Comparison of ENCODE assay signal across 8 cellular contexts in the genomic region with DNA sequence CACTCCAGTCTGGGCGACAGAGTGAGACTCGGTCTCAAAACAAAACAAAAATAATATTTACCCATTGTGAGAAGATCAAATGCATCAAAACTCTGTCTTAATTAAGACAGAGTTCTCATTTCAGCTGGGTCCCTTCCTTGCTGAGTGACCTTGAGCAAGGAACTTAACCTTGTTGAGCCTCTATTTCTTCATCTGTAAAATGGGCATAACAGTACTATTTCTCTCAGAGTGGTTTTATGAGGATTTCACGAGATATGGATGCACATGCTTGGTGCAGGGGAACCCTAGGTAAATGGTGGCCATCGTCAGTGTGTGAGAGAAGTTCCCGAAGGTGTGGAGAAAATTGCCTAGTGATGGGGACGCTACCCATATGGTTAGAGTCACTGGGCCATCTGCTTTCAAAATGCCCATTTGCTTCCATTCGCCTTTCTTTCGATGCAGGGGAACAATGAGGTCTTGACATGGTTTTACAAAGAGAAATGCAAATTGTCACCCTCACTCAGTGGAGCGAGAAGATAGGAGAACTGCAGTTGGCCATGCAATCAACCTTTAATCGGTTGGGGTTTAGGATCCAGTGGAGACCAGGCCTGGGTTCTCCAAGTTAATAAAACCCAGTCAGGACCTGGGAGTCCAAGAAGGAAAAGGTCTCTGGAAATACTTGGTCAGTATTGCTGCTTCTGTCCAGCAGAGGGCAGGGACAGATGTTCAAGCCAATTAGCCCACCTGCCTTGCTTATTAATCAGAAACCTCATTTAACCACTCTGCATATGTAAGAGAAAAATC. TPM values are rescaled to one million over a fixed set of nuclear protein-coding genes. Genes with fewer than 3 reads are reported as not detected.
DNase-seq lines count a peak whose midpoint lies in the region; ATAC-seq and TF ChIP-seq lines count a peak whose summit lies in the region.

No MANE protein-coding gene starts in this region.

- H3K27ac ChIP-seq in SU-DHL-6 (ENCODE audit: low read depth, low read length) (no peak overlapping the region), right atrium auricular region (no peak overlapping the region)

- H3K27me3 Mint-ChIP-seq in type B pancreatic cell = peaks cover 11% of the 10 kb centered on the region
- no peaks in the 10 kb centered on the region for H3K27me3 Mint-ChIP-seq in natural killer cell (ENCODE audit: low read depth in 2 of 2)

- no peak for TF ChIP-seq POLR2A in lower leg skin (IDR thresholded peaks at IDR 0.05)

- no peaks in the 10 kb centered on the region for H3F3A ChIP-seq in SU-DHL-6 (ENCODE audit: insufficient read depth)

- H3K4me1 Mint-ChIP-seq in type B pancreatic cell (ENCODE audit: unreplicated experiment) (no peaks in the 10 kb centered on the region), natural killer cell (no peaks in the 10 kb centered on the region)

- H3K9me3 Mint-ChIP-seq in type B pancreatic cell (no peaks in the 10 kb centered on the region), natural killer cell (no peaks in the 10 kb centered on the region)

- H3K27me3 ChIP-seq in SU-DHL-6 (ENCODE audit: low read length) (no peaks in the 10 kb centered on the region), right atrium auricular region (no peaks in the 10 kb centered on the region)

- H3K4me1 ChIP-seq in right atrium auricular region = no peaks in the 10 kb centered on the region

- intact Hi-C loops in natural killer cell (cut with micrococcal nuclease) (no loop called here), lower leg skin (cut with DNase I; ENCODE audit: low total_unique reads) (no loop called here)

- H3K4me2 ChIP-seq in SU-DHL-6 (ENCODE audit: low read depth, low read length, poor library complexity, severe bottlenecking) = no peak overlapping the region

- DNase-seq in NCI-H2196 (lab: John Stamatoyannopoulos, UW; ENCODE audit: unreplicated experiment) (peak; percentile 12), NCI-H2196 treated with DMSO at 0.1 percent for 48 hours (lab: John Stamatoyannopoulos, UW; ENCODE audit: unreplicated experiment) (no peak), right atrium auricular region (ENCODE audit: low spot score) (no peak), type B pancreatic cell (ENCODE audit: extremely low spot score, unreplicated experiment) (no peak), natural killer cell (no peak), lower leg skin (ENCODE audit: low spot score in 2 of 2) (no peak)

- no peak overlapping the region for H3K9ac ChIP-seq in SU-DHL-6 (ENCODE audit: low read length)

- H3K9me3 ChIP-seq in SU-DHL-6 (ENCODE audit: insufficient read depth, low read length) = no peaks in the 10 kb centered on the region
- no peaks in the 10 kb centered on the region for H3K9me3 ChIP-seq in right atrium auricular region

- no peaks in the 10 kb centered on the region for H3K9me2 ChIP-seq in SU-DHL-6 (replicated peaks; ENCODE audit: insufficient read depth, low read length)

- no peaks in the 10 kb centered on the region for H3K36me3 ChIP-seq in SU-DHL-6 (ENCODE audit: low read length)
- no peaks in the 10 kb centered on the region for H3K36me3 ChIP-seq in right atrium auricular region

- no peaks in the 10 kb centered on the region for H4K20me1 ChIP-seq in SU-DHL-6 (ENCODE audit: low read depth, low read length)

- WGBS in lower leg skin, 2 donors = 90 to 96% methylated on average over 10 of the region's 10 CpGs

- ATAC-seq in natural killer cell (no peak), GM18907 (IDR thresholded peaks at IDR 0.05; ENCODE audit: unreplicated experiment) (no peak)

- H3K36me3 Mint-ChIP-seq in type B pancreatic cell = no peaks in the 10 kb centered on the region
- no peaks in the 10 kb centered on the region for H3K36me3 Mint-ChIP-seq in natural killer cell

- no peak overlapping the region for H2AFZ ChIP-seq in SU-DHL-6 (ENCODE audit: low read depth, low read length, severe bottlenecking)

- H3K27ac Mint-ChIP-seq in type B pancreatic cell (no peak overlapping the region), natural killer cell (no peak overlapping the region)

- H3K4me3 ChIP-seq in SU-DHL-6 (ENCODE audit: insufficient read depth, low read length, poor library complexity, severe bottlenecking) (no peak overlapping the region), right atrium auricular region (no peak overlapping the region), lower leg skin (ENCODE audit: low read depth, poor library complexity, severe bottlenecking) (no peak overlapping the region)

- no peaks in the 10 kb centered on the region for H3K79me2 ChIP-seq in SU-DHL-6 (ENCODE audit: insufficient read depth, low read length)

- TF ChIP-seq CTCF in SU-DHL-6 (IDR thresholded peaks at IDR 0.05; ENCODE audit: insufficient read depth, low read length, poor library complexity, severe bottlenecking) (peak; percentile 39), right atrium auricular region (IDR thresholded peaks at IDR 0.05) (peak; percentile 29 to 59), type B pancreatic cell (conservative IDR thresholded peaks at IDR 0.05) (peak; percentile 68), natural killer cell (IDR thresholded peaks at IDR 0.05) (no peak), lower leg skin (IDR thresholded peaks at IDR 0.05) (no peak)

- H3K4me3 Mint-ChIP-seq in type B pancreatic cell (no peak overlapping the region), natural killer cell (no peak overlapping the region)

RNA-seq across cellular contexts. Expression of gene CFAP251, which starts 37.1 kb away (rescaled TPM):
- total RNA-seq in right atrium auricular region = 1 to 10 TPM; 1.0 to 2.2 TPM
- total RNA-seq in type B pancreatic cell (ENCODE audit: low replicate concordance) = 2.6 and 3.3 TPM in 2 replicates
- under 1 TPM; 0.59 to 0.80 (median 0.59) TPM for total RNA-seq in natural killer cell
- total RNA-seq in lower leg skin = 1 to 10 TPM in 3 of 4 donors, under 1 TPM in 1; 0.30 to 6.2 (median 3.4) TPM

Comparison
In these comparisons a context has a peak if more than half of its experiments do, and no peak if none do; other contexts are left out.
1. CTCF ChIP-seq: peak in SU-DHL-6 (single experiment), right atrium auricular region (2 of 2) and type B pancreatic cell (single experiment); none in natural killer cell (single experiment) and lower leg skin (0 of 3).